Comparison of ENCODE assay signal across 22 cellular contexts in genomic region chr5:127985811-127986325, GRCh38.
"Had no signal": no experiment of that assay in that cellular context is flagged by ENCODE, and none has a peak within 500 bp of the region (broad histone marks: within the 10 kb centered on the region; RNA-seq: fewer than 3 reads in every experiment).

No MANE protein-coding gene starts in this region.

- H3K79me2 ChIP-seq: parathyroid adenoma had no signal

- DNase-seq: dorsolateral prefrontal cortex; effector CD4-positive, alpha-beta T cell; foreskin fibroblast; gastrocnemius medialis; head of caudate nucleus; left cardiac atrium; left lung; mesenchymal stem cell; mucosa of descending colon; naive B cell; right lobe of liver; stimulated activated CD4-positive, alpha-beta T cell treated with anti-CD3 and anti-CD28 coated beads, Interleukin-12 subunit alpha, Interleukin-12 subunit beta, amount 100 ng/mL, for 4 hours; stimulated activated CD4-positive, alpha-beta T cell treated with anti-CD3 and anti-CD28 coated beads, Interleukin-1b, Interleukin-23, amount 100 ng/mL, for 48 hours; stimulated activated CD4-positive, alpha-beta T cell treated with anti-CD3 and anti-CD28 coated beads, Interleukin-4, amount 100 ng/mL, for 1 hour; stimulated activated CD8-positive, alpha-beta memory T cell treated with anti-CD3 and anti-CD28 coated beads, Interleukin-4, amount 100 ng/mL, for 48 hours; stimulated activated naive CD4-positive, alpha-beta T cell; stimulated activated naive CD8-positive, alpha-beta T cell treated with anti-CD3 and anti-CD28 coated beads, Interleukin-15, amount 100 ng/mL, for 72 hours; thyroid gland had no signal

- H3K4me1 ChIP-seq: left lung, parathyroid adenoma, right lobe of liver, thyroid gland had no signal

- H3K36me3 ChIP-seq: gastrocnemius medialis, left lung, neutrophil, right lobe of liver, thyroid gland had no signal

- H2AFZ ChIP-seq: parathyroid adenoma had no signal

- H3K4me2 ChIP-seq: smooth muscle cell had no signal

- H3K9me3 ChIP-seq: gastrocnemius medialis, left lung, mucosa of descending colon, neutrophil, right lobe of liver, thyroid gland had no signal

- H3K4me3 ChIP-seq: dorsolateral prefrontal cortex, gastrocnemius medialis, left lung, mucosa of descending colon, right lobe of liver, smooth muscle cell, thyroid gland had no signal

- H3K27me3 ChIP-seq: dorsolateral prefrontal cortex, gastrocnemius medialis, left lung, neutrophil, right lobe of liver, thyroid gland had no signal

- H3K27ac ChIP-seq: dorsolateral prefrontal cortex, gastrocnemius medialis, left lung, neutrophil, parathyroid adenoma, right lobe of liver, thyroid gland had no signal

- ATAC-seq: gastrocnemius medialis; left cardiac atrium; left lung; mucosa of descending colon; natural killer cell treated with Interleukin-12 subunit alpha and Interleukin-12 subunit beta and Interleukin-15 and Interleukin-18, amount 100 ng/mL, for 72 hours; right lobe of liver; stimulated activated naive CD8-positive, alpha-beta T cell treated with anti-CD3 and anti-CD28 coated beads, Interleukin-15, amount 100 ng/mL, for 72 hours had no signal

- H3K9ac ChIP-seq: parathyroid adenoma had no signal
